In the genomic region with DNA sequence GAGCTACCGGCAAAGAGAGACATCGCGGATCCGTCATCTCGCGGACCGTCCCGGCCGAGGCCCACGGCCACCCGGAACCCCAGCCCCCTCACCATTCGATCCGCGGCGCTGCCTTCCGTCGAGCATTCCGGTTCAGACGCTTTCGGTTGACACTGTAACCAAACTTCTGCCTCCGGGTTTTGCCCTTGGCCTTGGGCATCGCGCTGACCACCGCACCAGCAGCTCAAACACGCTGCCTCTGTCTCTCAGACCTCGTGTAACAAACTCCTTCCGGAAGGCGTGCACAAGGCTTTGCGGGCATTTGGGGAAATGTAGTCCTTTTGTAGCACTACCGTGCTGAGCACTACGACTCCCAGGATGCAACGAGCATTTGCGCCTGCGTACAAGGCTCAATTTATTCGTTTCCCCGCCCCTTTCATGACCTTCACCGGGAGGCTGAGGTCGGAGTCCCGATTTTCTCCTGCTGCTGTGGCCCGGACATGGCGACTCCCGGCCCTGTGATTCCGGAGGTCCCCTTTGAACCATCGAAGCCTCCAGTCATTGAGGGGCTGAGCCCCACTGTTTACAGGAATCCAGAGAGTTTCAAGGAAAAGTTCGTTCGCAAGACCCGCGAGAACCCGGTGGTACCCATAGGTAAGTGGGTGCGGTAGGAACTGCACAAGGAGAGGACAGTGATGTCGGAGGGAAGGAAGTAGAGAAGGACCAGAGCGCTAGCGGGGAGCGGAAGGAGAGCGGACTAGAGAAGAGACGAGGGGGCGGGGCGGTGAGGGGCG, we compare ENCODE assay signal across 8 cellular contexts. TPM values are rescaled to one million over a fixed set of nuclear protein-coding genes. Genes with fewer than 3 reads are reported as not detected.
A peak's percentile ranks its signal among the peaks of the same experiment; 100 is the strongest.
DNase-seq lines count a peak whose midpoint lies in the region; ATAC-seq and TF ChIP-seq lines count a peak whose summit lies in the region.

TSS of gene HIGD2A (plus strand) at position 411 of the 773 bp plus-strand sequence. CDS start at position 480, 69 bp downstream.
TSS of gene NOP16 (minus strand) at position 258 of the 773 bp plus-strand sequence. CDS start at position 199, 59 bp downstream.

- H3K27ac ChIP-seq in prostate gland (peak within 1 kb of the TSS; percentile 94 to 95), urinary bladder (ENCODE audit: low read depth) (peak within 1 kb of the TSS; percentile 97)

- ATAC-seq in HG02885 (IDR thresholded peaks at IDR 0.05; ENCODE audit: poor library complexity, unreplicated experiment) (peak; percentile 88), T-helper 17 cell (peak; percentile 90), left ventricle myocardium superior (peak; percentile 95)

- peak within 1 kb of the TSS; percentile 98 for H3K27ac Mint-ChIP-seq in T-helper 17 cell

- peak within 1 kb of the TSS; percentile 97 for H3K4me3 Mint-ChIP-seq in T-helper 17 cell

- H3K9me3 ChIP-seq in T-helper 17 cell (ENCODE audit: control insufficient read depth, low read length, poor library complexity, severe bottlenecking) (no peaks in the 10 kb centered on the region), prostate gland (no peaks in the 10 kb centered on the region)

- H3K4me1 ChIP-seq in prostate gland (replicated peaks) = no peaks in the 10 kb centered on the region
- H3K4me1 ChIP-seq in urinary bladder (ENCODE audit: insufficient read depth) = no peaks in the 10 kb centered on the region

- H3K27me3 Mint-ChIP-seq in T-helper 17 cell = no peaks in the 10 kb centered on the region

- peak; percentile 79 for TF ChIP-seq POLR2A in GM15510 (IDR thresholded peaks at IDR 0.05; ENCODE audit: borderline replicate concordance, extremely low read depth, insufficient read length)
- no peak for TF ChIP-seq POLR2A in prostate gland (IDR thresholded peaks at IDR 0.05)

- peak within 1 kb of the TSS; percentile 60 to 72 for H3K4me3 ChIP-seq in prostate gland
- H3K4me3 ChIP-seq in urinary bladder (ENCODE audit: low read depth, low read length) = peak within 1 kb of the TSS; percentile 77

- peaks cover 35% of the 10 kb centered on the region for H3K4me1 Mint-ChIP-seq in T-helper 17 cell

- no peaks in the 10 kb centered on the region for H3K27me3 ChIP-seq in prostate gland (replicated peaks; ENCODE audit: insufficient read depth)

- intact Hi-C loops in left ventricle myocardium superior (cut with micrococcal nuclease) = no loop called here
- intact Hi-C loops in prostate gland (cut with DNase I) = no loop called here

- under 1% methylated on average over 57 of the region's 59 CpGs for WGBS in prostate gland
- under 1% methylated on average over 59 of the region's 59 CpGs for WGBS in urinary bladder

- H3K36me3 Mint-ChIP-seq in T-helper 17 cell (ENCODE audit: low read depth) = no peaks in the 10 kb centered on the region

- peak; percentile 95 for DNase-seq in NCI-H1694 treated with DMSO at 0.1 percent for 48 hours (lab: John Stamatoyannopoulos, UW)
- DNase-seq in T-helper 17 cell = peak; percentile 83 to 98 (median 97)
- peak; percentile 89 to 99 (median 97) for DNase-seq in amygdala (lab: John Stamatoyannopoulos, UW)
- peak; percentile 99 for DNase-seq in left ventricle myocardium superior
- peak; percentile 98 for DNase-seq in prostate gland (ENCODE audit: low spot score)

- peaks cover 0 to 1% of the 10 kb centered on the region in 2 donors for H3K36me3 ChIP-seq in prostate gland
- H3K36me3 ChIP-seq in urinary bladder (ENCODE audit: insufficient read depth) = peaks cover 6% of the 10 kb centered on the region

- peak in 3 of 4 experiments; percentile 9 to 50 (median 23) for TF ChIP-seq CTCF in prostate gland (IDR thresholded peaks at IDR 0.05)

RNA-seq across cellular contexts. Expression of gene HIGD2A, which starts in this region (rescaled TPM):
- 100 to 1,000 TPM; 119 to 135 TPM for total RNA-seq in T-helper 17 cell
- 222 TPM for total RNA-seq in left ventricle myocardium superior
- total RNA-seq in prostate gland = 100 to 1,000 TPM; 172 to 203 TPM
- total RNA-seq in urinary bladder = 62.0 TPM
- polyA plus RNA-seq in urinary bladder = 188 TPM

RNA-seq across cellular contexts. Expression of gene NOP16, which starts in this region (rescaled TPM):
- total RNA-seq in T-helper 17 cell = 10 to 100 TPM; 17.9 to 19.2 TPM
- total RNA-seq in left ventricle myocardium superior = 19.0 TPM
- 10 to 100 TPM; 10.8 to 11.6 TPM for total RNA-seq in prostate gland
- 3.2 TPM for total RNA-seq in urinary bladder
- 27.9 TPM for polyA plus RNA-seq in urinary bladder

Comparison
In these comparisons a context has a peak if more than half of its experiments do, and no peak if none do; other contexts are left out.
1. Peak in every context shown above with its lines: DNase-seq, ATAC-seq, H3K4me3 ChIP-seq and H3K27ac ChIP-seq.